In genomic region chr12:122202811-122203210, GRCh38 we compare ENCODE assay signal across 7 cellular contexts. TPM values are rescaled to one million over a fixed set of nuclear protein-coding genes. Genes with fewer than 3 reads are reported as not detected.
DNase-seq lines count a peak whose midpoint lies in the region; ATAC-seq and TF ChIP-seq lines count a peak whose summit lies in the region.
"Not testable (repeated sequence)": the region's sequence is repeated elsewhere in the genome, so short reads cannot be mapped to it uniquely, and the experiment has no call there.
"Had no signal": no experiment of that assay in that cellular context is flagged by ENCODE, and none has a peak within 500 bp of the region (broad histone marks: within the 10 kb centered on the region; RNA-seq: fewer than 3 reads in every experiment).

No MANE protein-coding gene starts in this region.

- peak overlapping the region in 1 of 2 donors; percentile 55 for H3K4me3 ChIP-seq in CD4-positive, alpha-beta memory T cell (ENCODE audit: low read length in 2 of 2)
- peak overlapping the region in 3 of 4 donors; percentile 61 to 72 (median 67) for H3K4me3 ChIP-seq in Peyer's patch
- H3K4me3 ChIP-seq in fibroblast of pulmonary artery (replicated peaks; ENCODE audit: low read depth, low read length) = peak overlapping the region; percentile 56
- peak overlapping the region; percentile 32 to 38 for H3K4me3 ChIP-seq in muscle layer of colon (ENCODE audit: low read depth in 1 of 2, low read length in 2 of 2)

- H3K27me3 Mint-ChIP-seq in CD4-positive, alpha-beta memory T cell = peaks cover 2 to 11% of the 10 kb centered on the region in 2 donors
- H3K27me3 Mint-ChIP-seq in activated naive CD8-positive, alpha-beta T cell treated with anti-CD3 and anti-CD28 coated beads, Interleukin-2, amount 50 U/mL, for 24 hours = peaks cover 30% of the 10 kb centered on the region
- peaks cover 64% of the 10 kb centered on the region for H3K27me3 Mint-ChIP-seq in stimulated activated memory B cell treated with anti-CD40 and anti-IgM and Interleukin-4, amounts not matched to agents 10 μg/mL and 1 μg/mL and 100 μg/mL, for 72 hours

- H3K9me3 ChIP-seq in CD4-positive, alpha-beta memory T cell (ENCODE audit: control insufficient read depth in 1 of 2, low read length in 2 of 2); Peyer's patch; muscle layer of colon (ENCODE audit: low read length): not testable (repeated sequence)

- intact Hi-C loops in CD4-positive, alpha-beta memory T cell (cut with micrococcal nuclease) = loop anchor here (1.0 kb wide), 1 partner anchor 41 kb away; no protein-coding TSS in a partner anchor

- CTCF ChIA-PET in CD4-positive, alpha-beta memory T cell (lab: Charles Lee; ENCODE audit: partially characterized antibody) = interaction anchor here (1.3 kb wide), 1 partner anchor 23 kb away, joined by 3 read pairs; the partner anchor contains the start of gene DIABLO

- H3K4me3 Mint-ChIP-seq in CD4-positive, alpha-beta memory T cell = peak overlapping the region; percentile 76 to 86 (median 83)
- peak overlapping the region; percentile 74 for H3K4me3 Mint-ChIP-seq in activated naive CD8-positive, alpha-beta T cell treated with anti-CD3 and anti-CD28 coated beads, Interleukin-2, amount 50 U/mL, for 24 hours
- H3K4me3 Mint-ChIP-seq in stimulated activated memory B cell treated with anti-CD40 and anti-IgM and Interleukin-4, amounts not matched to agents 10 μg/mL and 1 μg/mL and 100 μg/mL, for 72 hours = peak overlapping the region; percentile 79

- H3K27me3 ChIP-seq in CD4-positive, alpha-beta memory T cell (ENCODE audit: insufficient read depth, low read length) = not testable (repeated sequence)
- H3K27me3 ChIP-seq in Peyer's patch (peaks cover 0 to 18% of the 10 kb centered on the region in 2 donors), muscle layer of colon (ENCODE audit: control insufficient read depth in 1 of 2, insufficient read depth in 2 of 2, low read length in 2 of 2) (peaks cover 32 to 53% of the 10 kb centered on the region in 2 donors)

- not testable (repeated sequence) for TF ChIP-seq CTCF in Peyer's patch (IDR thresholded peaks at IDR 0.05); fibroblast of pulmonary artery (IDR thresholded peaks at IDR 0.05; ENCODE audit: low read length, missing control alignments)

- POLR2A ChIA-PET in CD4-positive, alpha-beta memory T cell (lab: Charles Lee; ENCODE audit: partially characterized antibody) = interaction anchor here (1.0 to 1.7 kb wide), 3 partner anchors 22 to 42 kb away, joined by 5 to 10 read pairs (median 6); partner anchors contain the start of gene DIABLO

- peaks cover 5 to 20% (median 12%) of the 10 kb centered on the region in 4 donors for H3K4me1 Mint-ChIP-seq in CD4-positive, alpha-beta memory T cell
- H3K4me1 Mint-ChIP-seq in activated naive CD8-positive, alpha-beta T cell treated with anti-CD3 and anti-CD28 coated beads, Interleukin-2, amount 50 U/mL, for 24 hours = peaks cover 20% of the 10 kb centered on the region
- H3K4me1 Mint-ChIP-seq in stimulated activated memory B cell treated with anti-CD40 and anti-IgM and Interleukin-4, amounts not matched to agents 10 μg/mL and 1 μg/mL and 100 μg/mL, for 72 hours = peaks cover 18% of the 10 kb centered on the region

- not testable (repeated sequence) for H3K36me3 Mint-ChIP-seq in CD4-positive, alpha-beta memory T cell; activated naive CD8-positive, alpha-beta T cell treated with anti-CD3 and anti-CD28 coated beads, Interleukin-2, amount 50 U/mL, for 24 hours (ENCODE audit: low read depth)
- peaks cover 14% of the 10 kb centered on the region for H3K36me3 Mint-ChIP-seq in stimulated activated memory B cell treated with anti-CD40 and anti-IgM and Interleukin-4, amounts not matched to agents 10 μg/mL and 1 μg/mL and 100 μg/mL, for 72 hours

- not testable (repeated sequence) for ATAC-seq in activated naive CD8-positive, alpha-beta T cell treated with anti-CD3 and anti-CD28 coated beads, Interleukin-2, amount 50 U/mL, for 24 hours; stimulated activated memory B cell treated with anti-CD40 and anti-IgM and Interleukin-4, amounts not matched to agents 10 μg/mL and 1 μg/mL and 100 μg/mL, for 72 hours

- TF ChIP-seq POLR2A in Peyer's patch (IDR thresholded peaks at IDR 0.05) = not testable (repeated sequence)

- H3K9ac ChIP-seq in muscle layer of colon (ENCODE audit: low read length) = not testable (repeated sequence)

- DNase-seq in CD4-positive, alpha-beta memory T cell; Peyer's patch; activated naive CD8-positive, alpha-beta T cell treated with anti-CD3 and anti-CD28 coated beads, Interleukin-2, amount 50 U/mL, for 24 hours; fibroblast of pulmonary artery (ENCODE audit: low read depth): not testable (repeated sequence)

- not testable (repeated sequence) for H3K4me1 ChIP-seq in CD4-positive, alpha-beta memory T cell (ENCODE audit: insufficient read depth, low read length); muscle layer of colon (ENCODE audit: insufficient read depth, low read length)
- peaks cover 0 to 23% (median 14%) of the 10 kb centered on the region in 4 donors for H3K4me1 ChIP-seq in Peyer's patch

- H3K27ac ChIP-seq in CD4-positive, alpha-beta memory T cell (ENCODE audit: low read depth, low read length); Peyer's patch; muscle layer of colon (ENCODE audit: low read depth, low read length): not testable (repeated sequence)

- not testable (repeated sequence) for H3K9me3 Mint-ChIP-seq in CD4-positive, alpha-beta memory T cell; activated naive CD8-positive, alpha-beta T cell treated with anti-CD3 and anti-CD28 coated beads, Interleukin-2, amount 50 U/mL, for 24 hours; stimulated activated memory B cell treated with anti-CD40 and anti-IgM and Interleukin-4, amounts not matched to agents 10 μg/mL and 1 μg/mL and 100 μg/mL, for 72 hours

- H3K36me3 ChIP-seq in CD4-positive, alpha-beta memory T cell (ENCODE audit: insufficient read depth, low read length) = not testable (repeated sequence)
- H3K36me3 ChIP-seq in Peyer's patch = peaks cover 0 to 12% (median 0%) of the 10 kb centered on the region in 3 donors
- peaks cover 13% of the 10 kb centered on the region for H3K36me3 ChIP-seq in muscle layer of colon (ENCODE audit: insufficient read depth, low read length)

- peak overlapping the region in 1 of 7 donors; percentile 77 for H3K27ac Mint-ChIP-seq in CD4-positive, alpha-beta memory T cell
- not testable (repeated sequence) for H3K27ac Mint-ChIP-seq in activated naive CD8-positive, alpha-beta T cell treated with anti-CD3 and anti-CD28 coated beads, Interleukin-2, amount 50 U/mL, for 24 hours; stimulated activated memory B cell treated with anti-CD40 and anti-IgM and Interleukin-4, amounts not matched to agents 10 μg/mL and 1 μg/mL and 100 μg/mL, for 72 hours

RNA-seq across cellular contexts. Expression of gene B3GNT4, which starts 0.7 kb away (rescaled TPM):
- 1 to 10 TPM in 1 of 2 experiments, under 1 TPM in 1; 0.93 to 1.4 TPM for total RNA-seq in CD4-positive, alpha-beta memory T cell
- polyA plus RNA-seq in CD4-positive, alpha-beta memory T cell = under 1 TPM in 1 of 2 donors, not detected in 1; 0.10 TPM
- total RNA-seq in Peyer's patch = under 1 TPM in 1 of 4 donors, not detected in 3; 0.70 TPM
- total RNA-seq: subcutaneous adipose tissue had no signal

RNA-seq across cellular contexts. Expression of gene LRRC43, which starts 19.9 kb away (rescaled TPM):
- total RNA-seq in CD4-positive, alpha-beta memory T cell = not detected
- polyA plus RNA-seq in CD4-positive, alpha-beta memory T cell = not detected
- not detected for total RNA-seq in Peyer's patch

RNA-seq across cellular contexts. Expression of gene DIABLO, which starts 23.0 kb away (rescaled TPM):
- total RNA-seq in CD4-positive, alpha-beta memory T cell = 10 to 100 TPM; 40.0 to 44.1 TPM
- polyA plus RNA-seq in CD4-positive, alpha-beta memory T cell = 10 to 100 TPM; 61.7 to 62.0 TPM
- 10 to 100 TPM; 51.3 to 64.1 (median 56.1) TPM for total RNA-seq in Peyer's patch

RNA-seq across cellular contexts. Expression of gene IL31, which starts 28.8 kb away (rescaled TPM):
- total RNA-seq in CD4-positive, alpha-beta memory T cell = not detected
- polyA plus RNA-seq in CD4-positive, alpha-beta memory T cell = not detected
- not detected for total RNA-seq in Peyer's patch
- total RNA-seq: subcutaneous adipose tissue had no signal
